In the genomic region with DNA sequence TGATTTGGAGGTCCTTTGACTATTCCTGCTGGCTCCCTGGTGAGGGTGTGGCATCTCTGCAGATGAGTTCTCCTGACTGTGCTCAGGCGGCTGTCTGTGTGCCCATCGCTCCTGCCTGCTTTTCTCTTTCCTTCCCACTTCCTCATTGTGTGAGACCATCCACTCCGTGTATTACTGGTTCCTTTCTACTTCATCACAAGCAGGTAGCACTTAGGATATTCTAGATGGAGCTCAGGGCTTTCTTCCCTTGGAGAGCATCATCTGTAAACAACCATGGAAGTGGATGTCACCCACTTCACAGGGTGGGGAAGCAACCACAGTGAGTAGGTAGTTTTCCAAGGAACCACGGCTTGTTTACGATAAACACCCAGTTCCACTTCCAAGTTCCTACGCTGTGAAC, we compare ENCODE assay signal across 12 cellular contexts. TPM values are rescaled to one million over a fixed set of nuclear protein-coding genes. Genes with fewer than 3 reads are reported as not detected.
DNase-seq lines count a peak whose midpoint lies in the region; ATAC-seq and TF ChIP-seq lines count a peak whose summit lies in the region.
"Had no signal": no experiment of that assay in that cellular context is flagged by ENCODE, and none has a peak within 500 bp of the region (broad histone marks: within the 10 kb centered on the region; RNA-seq: fewer than 3 reads in every experiment).

No MANE protein-coding gene starts in this region.

- H3K27ac Mint-ChIP-seq in CD8-positive, alpha-beta T cell: peak overlapping the region; percentile 4
- H3K27ac Mint-ChIP-seq in T-cell: peak overlapping the region; percentile 4 to 58

- peak overlapping the region; percentile 56 for H3K4me3 Mint-ChIP-seq in CD8-positive, alpha-beta T cell
- peak overlapping the region; percentile 54 to 71 (median 62) for H3K4me3 Mint-ChIP-seq in T-cell

- intact Hi-C loops in CD8-positive, alpha-beta T cell (cut with DNase I, micrococcal nuclease): no loop called here
- intact Hi-C loops in mucosa of descending colon (cut with DNase I, micrococcal nuclease): no loop called here

- DNase-seq in CD8-positive, alpha-beta T cell: no peak
- DNase-seq in T-cell (no peak), mucosa of descending colon (no peak), SHP77 (lab: John Stamatoyannopoulos, UW) (no peak)
- DNase-seq: activated CD4-positive, alpha-beta T cell treated with anti-CD3 and anti-CD28 coated beads for 4 hours; NCI-H2081 treated with DMSO at 0.1 percent for 48 hours; RPMI8226 had no signal

- no peak overlapping the region for H3K27ac ChIP-seq in CD8-positive, alpha-beta T cell (ENCODE audit: low read depth, low read length)
- H3K27ac ChIP-seq: pancreas had no signal

- H3K4me1 Mint-ChIP-seq in CD8-positive, alpha-beta T cell (ENCODE audit: low read depth): peaks cover 85% of the 10 kb centered on the region
- H3K4me1 Mint-ChIP-seq in T-cell: peaks cover 86 to 90% (median 89%) of the 10 kb centered on the region in 3 donors

- H3K27me3 ChIP-seq in CD8-positive, alpha-beta T cell (ENCODE audit: insufficient read depth, low read length): no peaks in the 10 kb centered on the region
- H3K27me3 ChIP-seq: pancreas had no signal

- TF ChIP-seq CTCF in CD8-positive, alpha-beta T cell (IDR thresholded peaks at IDR 0.05): no peak
- no peak for TF ChIP-seq CTCF in mucosa of descending colon (IDR thresholded peaks at IDR 0.05)

- POLR2A ChIA-PET in CD8-positive, alpha-beta T cell (lab: Charles Lee): no interaction called here
- POLR2A ChIA-PET in T-cell (lab: Charles Lee): no interaction called here

- H3K27me3 Mint-ChIP-seq in CD8-positive, alpha-beta T cell (ENCODE audit: low read depth): no peaks in the 10 kb centered on the region
- H3K27me3 Mint-ChIP-seq in T-cell: no peaks in the 10 kb centered on the region

- no peak for ATAC-seq in CD8-positive, alpha-beta T cell
- ATAC-seq in GM19438 (IDR thresholded peaks at IDR 0.05; ENCODE audit: low read depth, unreplicated experiment): peak; percentile 55
- ATAC-seq in T-cell (replicated peaks in 1 of 4): peak in 2 of 4 experiments; percentile 40 to 47
- peak; percentile 28 for ATAC-seq in mucosa of descending colon
- no peak for ATAC-seq in GM19467 (IDR thresholded peaks at IDR 0.05; ENCODE audit: unreplicated experiment)
- no peak for ATAC-seq in HG03521 (IDR thresholded peaks at IDR 0.05; ENCODE audit: unreplicated experiment)
- no peak for ATAC-seq in HG02973 (IDR thresholded peaks at IDR 0.05; ENCODE audit: unreplicated experiment)

- no peaks in the 10 kb centered on the region for H3K9me3 ChIP-seq in CD8-positive, alpha-beta T cell (ENCODE audit: low read length)
- H3K9me3 ChIP-seq in mucosa of descending colon: no peaks in the 10 kb centered on the region
- H3K9me3 ChIP-seq: pancreas had no signal

- H3K4me3 ChIP-seq in CD8-positive, alpha-beta T cell (ENCODE audit: low read depth, low read length): no peak overlapping the region
- H3K4me3 ChIP-seq in mucosa of descending colon: no peak overlapping the region
- H3K4me3 ChIP-seq: pancreas had no signal

- CTCF ChIA-PET in CD8-positive, alpha-beta T cell (lab: Charles Lee): interaction anchor here (1.4 kb wide), 1 partner anchor 31 kb away, joined by 3 read pairs; no protein-coding TSS in a partner anchor
- CTCF ChIA-PET in T-cell (lab: Charles Lee): interaction anchor here in 1 of 2 donors (0.5 kb wide), 1 partner anchor 13 kb away, joined by 4 read pairs; no protein-coding TSS in a partner anchor

- no peaks in the 10 kb centered on the region for H3K36me3 ChIP-seq in CD8-positive, alpha-beta T cell (ENCODE audit: insufficient read depth, low read length)
- H3K36me3 ChIP-seq in mucosa of descending colon (ENCODE audit: low read depth): no peaks in the 10 kb centered on the region
- H3K36me3 ChIP-seq: pancreas had no signal

- H3K4me1 ChIP-seq in CD8-positive, alpha-beta T cell (ENCODE audit: insufficient read depth, low read length): peaks cover 88% of the 10 kb centered on the region
- peaks cover 30% of the 10 kb centered on the region for H3K4me1 ChIP-seq in mucosa of descending colon (ENCODE audit: low read depth)

- H3K36me3 Mint-ChIP-seq in CD8-positive, alpha-beta T cell: peaks cover 37% of the 10 kb centered on the region
- peaks cover 15% of the 10 kb centered on the region for H3K36me3 Mint-ChIP-seq in T-cell

- no peaks in the 10 kb centered on the region for H3K9me3 Mint-ChIP-seq in CD8-positive, alpha-beta T cell
- no peaks in the 10 kb centered on the region for H3K9me3 Mint-ChIP-seq in T-cell

RNA-seq across cellular contexts. Expression of a gene that starts 15.7 kb away (rescaled TPM):
- total RNA-seq in CD8-positive, alpha-beta T cell: 100 to 1,000 TPM; 312 to 335 TPM
- 100 to 1,000 TPM in 2 of 5 donors, 10 to 100 TPM in 3; 80.7 to 195 (median 89.1) TPM for total RNA-seq in T-cell
- total RNA-seq in mucosa of descending colon: 100 to 1,000 TPM in 1 of 3 donors, 10 to 100 TPM in 2; 71.2 to 165 (median 75.0) TPM

Comparison
In these comparisons a context has a peak if more than half of its experiments do, and no peak if none do; other contexts are left out.
1. ATAC-seq: peak in GM19438 (single experiment) and mucosa of descending colon (single experiment); none in CD8-positive, alpha-beta T cell (single experiment), GM19467 (single experiment), HG03521 (single experiment) and HG02973 (single experiment).